ENCODE assay signal across 8 cellular contexts in genomic region chr16:4330277-4330882, GRCh38. TPM values are rescaled to one million over a fixed set of nuclear protein-coding genes. Genes with fewer than 3 reads are reported as not detected.
DNase-seq lines count a peak whose midpoint lies in the region; ATAC-seq and TF ChIP-seq lines count a peak whose summit lies in the region.

No MANE protein-coding gene starts in this region.

- peaks cover 7% of the 10 kb centered on the region; the same call in 1 of the 2 replicates for H3F3A ChIP-seq in PC-9 (ENCODE audit: insufficient read depth, low read depth)

- peaks cover 18% of the 10 kb centered on the region for H4K20me1 ChIP-seq in PC-9 (ENCODE audit: insufficient read depth)

- H3K9me3 Mint-ChIP-seq in activated T-cell treated with anti-CD3 and anti-CD28 coated beads, Interleukin-2, amount 50 U/mL, for 4 hours: no peaks in the 10 kb centered on the region
- H3K9me3 Mint-ChIP-seq in naive B cell: no peaks in the 10 kb centered on the region

- H3K36me3 Mint-ChIP-seq in activated T-cell treated with anti-CD3 and anti-CD28 coated beads, Interleukin-2, amount 50 U/mL, for 4 hours (ENCODE audit: insufficient read depth): no peaks in the 10 kb centered on the region
- H3K36me3 Mint-ChIP-seq in naive B cell: no peaks in the 10 kb centered on the region

- DNase-seq in BJ (ENCODE audit: low read depth) (no peak), GM20000 (ENCODE audit: low spot score) (peak; percentile 92), PC-9 (peak in 1 of 2 experiments; percentile 85), erythroblast (lab: John Stamatoyannopoulos, UW) (peak; percentile 68 to 80), naive B cell (peak; percentile 66), NCI-H128 (lab: John Stamatoyannopoulos, UW; ENCODE audit: unreplicated experiment) (no peak)
- peak; percentile 72 for DNase-seq in activated T-cell treated with anti-CD3 and anti-CD28 coated beads, Interleukin-2, amount 50 U/mL, for 4 hours
- peak; percentile 89 for DNase-seq in stimulated activated naive CD8-positive, alpha-beta T cell treated with anti-CD3 and anti-CD28 coated beads, Interleukin-15, Interleukin-2, amounts not matched to agents 100 U/mL and 50 U/mL, for 24 hours

- H3K27me3 Mint-ChIP-seq in activated T-cell treated with anti-CD3 and anti-CD28 coated beads, Interleukin-2, amount 50 U/mL, for 4 hours (ENCODE audit: low read depth): no peaks in the 10 kb centered on the region
- H3K27me3 Mint-ChIP-seq in naive B cell: peaks cover 0 to 4% (median 0%) of the 10 kb centered on the region in 3 donors

- no peak overlapping the region for H3K27ac ChIP-seq in PC-9

- TF ChIP-seq POLR2A in erythroblast (IDR thresholded peaks at IDR 0.05; ENCODE audit: low read length): no peak

- TF ChIP-seq CTCF in BJ (IDR thresholded peaks at IDR 0.05; ENCODE audit: insufficient read depth, low read depth, low read length) (peak; percentile 98), GM20000 (IDR thresholded peaks at IDR 0.05; ENCODE audit: extremely low read depth, missing control alignments) (peak; percentile 89), PC-9 (conservative IDR thresholded peaks at IDR 0.05) (peak; percentile 96)

- no peak overlapping the region for H3K4me2 ChIP-seq in PC-9

- no peaks in the 10 kb centered on the region for H3K79me2 ChIP-seq in PC-9 (ENCODE audit: low read depth)

- H3K4me3 Mint-ChIP-seq in activated T-cell treated with anti-CD3 and anti-CD28 coated beads, Interleukin-2, amount 50 U/mL, for 4 hours: no peak overlapping the region
- H3K4me3 Mint-ChIP-seq in naive B cell: peak overlapping the region in 1 of 8 donors; percentile 47

- no peaks in the 10 kb centered on the region for H3K27me3 ChIP-seq in BJ (ENCODE audit: control insufficient read depth, insufficient read depth, low read length)
- no peaks in the 10 kb centered on the region for H3K27me3 ChIP-seq in PC-9 (ENCODE audit: insufficient read depth, low read depth)

- no peaks in the 10 kb centered on the region for H3K4me1 ChIP-seq in PC-9 (replicated peaks; ENCODE audit: insufficient read depth)

- H3K4me3 ChIP-seq in BJ (ENCODE audit: low read depth, low read length) (no peak overlapping the region), PC-9 (no peak overlapping the region)

- no TSS peak for BruUV-seq in PC-9 (replicated peaks; lab: Mats Ljungman, UMichigan)

- H3K9me3 ChIP-seq in PC-9 (ENCODE audit: insufficient read depth, low read depth): no peaks in the 10 kb centered on the region

- POLR2A ChIA-PET in BJ (lab: Charles Lee): no interaction called here
- POLR2A ChIA-PET in PC-9 (lab: Charles Lee; ENCODE audit: unreplicated experiment): no interaction called here

- CTCF ChIA-PET in BJ (lab: Yijun Ruan, JAX) (interaction anchor here (0.6 to 14.7 kb wide), 23 partner anchors 10 to 348 kb away, joined by 3 to 211 read pairs (median 4); partner anchors contain the start of gene TFAP4), PC-9 (lab: Charles Lee) (interaction anchor here (0.7 to 1.4 kb wide), 4 partner anchors 21 to 130 kb away, joined by 3 to 5 read pairs (median 5); no protein-coding TSS in a partner anchor)

- H3K9me2 ChIP-seq in PC-9 (ENCODE audit: insufficient read depth): no peaks in the 10 kb centered on the region

- H3K36me3 ChIP-seq in BJ (ENCODE audit: control insufficient read depth, insufficient read depth, low read length): peaks cover 17% of the 10 kb centered on the region
- no peaks in the 10 kb centered on the region for H3K36me3 ChIP-seq in PC-9 (ENCODE audit: low read depth)

- intact Hi-C loops in PC-9 (cut with micrococcal nuclease; ENCODE audit: unreplicated experiment): loop anchor here (1.0 to 2.0 kb wide), 4 partner anchors 22 to 348 kb away; no protein-coding TSS in a partner anchor

- peaks cover 5% of the 10 kb centered on the region for H3K4me1 Mint-ChIP-seq in activated T-cell treated with anti-CD3 and anti-CD28 coated beads, Interleukin-2, amount 50 U/mL, for 4 hours (ENCODE audit: low read depth)
- peaks cover 2 to 16% (median 10%) of the 10 kb centered on the region in 3 donors for H3K4me1 Mint-ChIP-seq in naive B cell

- peak; percentile 61 to 63 for ATAC-seq in activated T-cell treated with anti-CD3 and anti-CD28 coated beads, Interleukin-2, amount 50 U/mL, for 4 hours
- ATAC-seq in naive B cell (ENCODE audit: low read depth in 2 of 2): peak; percentile 70 to 72
- ATAC-seq in stimulated activated naive CD8-positive, alpha-beta T cell treated with anti-CD3 and anti-CD28 coated beads, Interleukin-15, Interleukin-2, amounts not matched to agents 100 U/mL and 50 U/mL, for 24 hours: peak; percentile 79

- H2AFZ ChIP-seq in PC-9: no peak overlapping the region

- H3K27ac Mint-ChIP-seq in naive B cell: no peak overlapping the region

RNA-seq across cellular contexts. Expression of gene GLIS2, which starts 14.5 kb away (rescaled TPM):
- polyA plus RNA-seq in BJ (2011; rRNA removed) (4.8 and 8.8 TPM in 2 replicates), naive B cell (ENCODE audit: low read depth in 6 of 6) (not detected)
- polyA minus RNA-seq in BJ (2011; rRNA and poly(A)+ RNA removed): 5.7 and 9.7 TPM in 2 replicates
- total RNA-seq in PC-9 (2021): 44.2 and 48.3 TPM in 2 replicates
- under 1 TPM; 0.11 to 0.19 (median 0.13) TPM for total RNA-seq in activated T-cell treated with anti-CD3 and anti-CD28 coated beads, Interleukin-2, amount 50 U/mL, for 4 hours

RNA-seq across cellular contexts. Expression of gene PAM16, which starts 20.7 kb away (rescaled TPM):
- polyA plus RNA-seq in BJ (2011; rRNA removed): 33.1 and 44.2 TPM in 2 replicates
- polyA minus RNA-seq in BJ (2011; rRNA and poly(A)+ RNA removed): 2.5 and 7.2 TPM in 2 replicates
- total RNA-seq in PC-9 (2021): 95.9 and 110 TPM in 2 replicates
- total RNA-seq in activated T-cell treated with anti-CD3 and anti-CD28 coated beads, Interleukin-2, amount 50 U/mL, for 4 hours: 100 to 1,000 TPM; 112 to 131 (median 125) TPM
- polyA plus RNA-seq in naive B cell (ENCODE audit: low read depth in 6 of 6): 10 to 100 TPM; 33.1 to 54.6 (median 47.6) TPM

RNA-seq across cellular contexts. Expression of gene VASN, which starts 41.3 kb away (rescaled TPM):
- 30.0 and 71.6 TPM in 2 replicates for polyA plus RNA-seq in BJ (2011; rRNA removed)
- 16.3 and 19.6 TPM in 2 replicates for polyA minus RNA-seq in BJ (2011; rRNA and poly(A)+ RNA removed)
- total RNA-seq in PC-9 (2021): 45.3 and 49.8 TPM in 2 replicates
- total RNA-seq in activated T-cell treated with anti-CD3 and anti-CD28 coated beads, Interleukin-2, amount 50 U/mL, for 4 hours: under 1 TPM; 0.30 to 0.46 (median 0.34) TPM
- under 1 TPM in 3 of 6 donors, not detected in 3; 0.13 to 0.21 (median 0.16) TPM for polyA plus RNA-seq in naive B cell (ENCODE audit: low read depth in 6 of 6)

RNA-seq across cellular contexts. Expression of gene TFAP4, which starts 57.6 kb away (rescaled TPM):
- polyA plus RNA-seq in BJ (2011; rRNA removed): 3.6 and 4.0 TPM in 2 replicates
- 10.9 and 17.1 TPM in 2 replicates for polyA minus RNA-seq in BJ (2011; rRNA and poly(A)+ RNA removed)
- 25.0 and 34.8 TPM in 2 replicates for total RNA-seq in PC-9 (2021)
- 10 to 100 TPM; 61.3 to 77.9 (median 65.5) TPM for total RNA-seq in activated T-cell treated with anti-CD3 and anti-CD28 coated beads, Interleukin-2, amount 50 U/mL, for 4 hours
- polyA plus RNA-seq in naive B cell (ENCODE audit: low read depth in 6 of 6): 1 to 10 TPM in 1 of 6 donors, under 1 TPM in 5; 0.77 to 1.5 (median 0.87) TPM

Comparison
In these comparisons a context has a peak if more than half of its experiments do, and no peak if none do; other contexts are left out.
1. DNase-seq: peak in GM20000 (single experiment), activated T-cell treated with anti-CD3 and anti-CD28 coated beads, Interleukin-2, amount 50 U/mL, for 4 hours (single experiment), erythroblast (2 of 2), naive B cell (single experiment) and stimulated activated naive CD8-positive, alpha-beta T cell treated with anti-CD3 and anti-CD28 coated beads, Interleukin-15, Interleukin-2, amounts not matched to agents 100 U/mL and 50 U/mL, for 24 hours (single experiment); none in BJ (single experiment) and NCI-H128 (single experiment).
2. RNA of gene GLIS2, which starts 14.5 kb away (total RNA-seq): 44.2 to 48.3 TPM in PC-9; 0.11 to 0.19 TPM in activated T-cell treated with anti-CD3 and anti-CD28 coated beads, Interleukin-2, amount 50 U/mL, for 4 hours; every median in the first group is over 10 times any median in the second.
3. RNA of gene VASN, which starts 41.3 kb away (total RNA-seq): 45.3 to 49.8 TPM in PC-9; 0.30 to 0.46 TPM in activated T-cell treated with anti-CD3 and anti-CD28 coated beads, Interleukin-2, amount 50 U/mL, for 4 hours; every median in the first group is over 10 times any median in the second.
4. Peak in every context shown above with its lines, with median percentiles within 50 percentile points of each other: CTCF ChIP-seq and ATAC-seq.